In genomic region chr2:238813109-238813508, GRCh38 we compare ENCODE assay signal across 23 cellular contexts. TPM values are rescaled to one million over a fixed set of nuclear protein-coding genes. Genes with fewer than 3 reads are reported as not detected.
DNase-seq lines count a peak whose midpoint lies in the region; ATAC-seq, FAIRE-seq and TF ChIP-seq lines count a peak whose summit lies in the region.
"Had no signal": no experiment of that assay in that cellular context is flagged by ENCODE, and none has a peak within 500 bp of the region (broad histone marks: within the 10 kb centered on the region; RNA-seq: fewer than 3 reads in every experiment).

No MANE protein-coding gene starts in this region.

- H3K4me1 Mint-ChIP-seq in H9, result peaks cover 10 to 13% of the 10 kb centered on the region in 2 experiments
- H3K4me1 Mint-ChIP-seq in osteocyte (ENCODE audit: unreplicated experiment), result no peaks in the 10 kb centered on the region
- H3K4me1 Mint-ChIP-seq: B cell had no signal

- H3K27ac Mint-ChIP-seq in H9 (no peak overlapping the region), osteocyte (ENCODE audit: unreplicated experiment) (no peak overlapping the region)
- H3K27ac Mint-ChIP-seq: B cell; CD4-positive, alpha-beta T cell; CD8-positive, alpha-beta T cell had no signal

- no peak overlapping the region for H3K56ac ChIP-seq in H9 (ENCODE audit: insufficient read length, low read depth, low read length)

- no peak overlapping the region for H4K91ac ChIP-seq in H9 (ENCODE audit: insufficient read length, low read depth, low read length)

- H3K14ac ChIP-seq in H9 (ENCODE audit: insufficient read depth, low read length), result no peak overlapping the region; the same call in 1 of the 2 replicates

- H3K36me3 Mint-ChIP-seq in H9 (ENCODE audit: insufficient read depth in 1 of 3, low read depth in 3 of 3) (peaks cover 4 to 12% (median 11%) of the 10 kb centered on the region in 3 experiments; a peak in 5 of 7 replicates), osteocyte (ENCODE audit: unreplicated experiment) (no peaks in the 10 kb centered on the region)
- H3K36me3 Mint-ChIP-seq: CD8-positive, alpha-beta T cell had no signal

- H3K4me2 ChIP-seq in HepG2 (ENCODE audit: low read depth, low read length), result no peak overlapping the region
- H3K4me2 ChIP-seq in H9 (ENCODE audit: insufficient read depth, insufficient read length, low read length), result no peak overlapping the region
- H3K4me2 ChIP-seq: A549 had no signal

- FAIRE-seq in HepG2 (lab: Jason Lieb, UNC), result no peak
- FAIRE-seq: A549, D721Med, GM12878, GM12892, GM19239 had no signal

- no peaks in the 10 kb centered on the region for H3K4me1 ChIP-seq in HepG2 (ENCODE audit: insufficient read depth, low read length)
- H3K4me1 ChIP-seq in right lobe of liver, result no peaks in the 10 kb centered on the region
- H3K4me1 ChIP-seq in H9 (ENCODE audit: insufficient read depth, low read length), result no peaks in the 10 kb centered on the region
- H3K4me1 ChIP-seq: A549, Caco-2 had no signal

- ATAC-seq in HepG2 (no peak), right lobe of liver (no peak)
- ATAC-seq: A549; CD8-positive, alpha-beta T cell; GM12878 had no signal

- H2BK12ac ChIP-seq in H9 (ENCODE audit: insufficient read length, low read depth, low read length), result no peak overlapping the region

- 37% methylated on average over 8 of the region's 8 CpGs for WGBS in HepG2 (ENCODE audit: low lambda C conversion rate)
- WGBS in right lobe of liver (ENCODE audit: insufficient coverage, low coverage, low lambda C conversion rate, missing lambda C conversion rate), result 60% methylated on average over 5 of the region's 8 CpGs
- no CpG with 5 or more reads among the region's 8 CpGs for WGBS in H9 (ENCODE audit: extremely low coverage, insufficient read length, low lambda C conversion rate)

- POLR2A ChIA-PET in HepG2 (lab: Yijun Ruan, JAX), result no interaction called here

- TF ChIP-seq CTCF in HepG2 (CRISPR knock-in tag; IDR thresholded peaks at IDR 0.05) (no peak), right lobe of liver (IDR thresholded peaks at IDR 0.05) (no peak), H9 (conservative IDR thresholded peaks at IDR 0.05) (no peak), osteocyte (IDR thresholded peaks at IDR 0.05) (no peak), GM13977 (IDR thresholded peaks at IDR 0.05; ENCODE audit: extremely low read depth, insufficient read depth, missing control alignments) (no peak)

- H3K9me3 ChIP-seq in HepG2 (ENCODE audit: low read length) (peaks cover 15% of the 10 kb centered on the region), right lobe of liver (no peaks in the 10 kb centered on the region), H9 (ENCODE audit: control insufficient read depth, low read depth, low read length) (no peaks in the 10 kb centered on the region)
- H3K9me3 ChIP-seq: Caco-2 had no signal

- H3K4me3 Mint-ChIP-seq in H9, result no peak overlapping the region
- H3K4me3 Mint-ChIP-seq in osteocyte (ENCODE audit: unreplicated experiment), result no peak overlapping the region
- H3K4me3 Mint-ChIP-seq: B cell; CD4-positive, alpha-beta T cell; CD8-positive, alpha-beta T cell had no signal

- no peaks in the 10 kb centered on the region for H3K79me1 ChIP-seq in H9 (ENCODE audit: insufficient read depth, low read depth, low read length, poor library complexity, severe bottlenecking)

- no peak overlapping the region for H2AFZ ChIP-seq in HepG2 (ENCODE audit: low read length)
- H2AFZ ChIP-seq in H9 (ENCODE audit: low read length), result no peak overlapping the region

- H3K4me3 ChIP-seq in HepG2 (replicated peaks in 1 of 3; ENCODE audit: insufficient read depth in 1 of 3, low read depth in 2 of 3, low read length in 3 of 3), result no peak overlapping the region
- H3K4me3 ChIP-seq in right lobe of liver, result no peak overlapping the region
- H3K4me3 ChIP-seq: A549, GM12878 had no signal

- TF ChIP-seq EP300 in HepG2 (IDR thresholded peaks at IDR 0.05; ENCODE audit: low read depth in 2 of 2, low read length in 2 of 2), result no peak
- no peak for TF ChIP-seq EP300 in HepG2 (CRISPR knock-in tag; IDR thresholded peaks at IDR 0.05; ENCODE audit: borderline replicate concordance)

- no peak for TF ChIP-seq POLR2A in HepG2 (IDR thresholded peaks at IDR 0.05; ENCODE audit: insufficient read depth in 1 of 2, low read depth in 2 of 2, low read length in 2 of 2)
- TF ChIP-seq POLR2A in right lobe of liver (IDR thresholded peaks at IDR 0.05), result no peak

- H3K23ac ChIP-seq in H9 (ENCODE audit: insufficient read length, low read depth, low read length), result no peak overlapping the region

- no peak for TF ChIP-seq RAD21 in HepG2 (CRISPR knock-in tag; IDR thresholded peaks at IDR 0.05)

- H4K20me1 ChIP-seq in HepG2 (ENCODE audit: insufficient read depth, low read length) (no peaks in the 10 kb centered on the region), H9 (ENCODE audit: control insufficient read depth, insufficient read depth, insufficient read length) (peaks cover 2% of the 10 kb centered on the region)

- no peak overlapping the region for H2BK120ac ChIP-seq in H9 (ENCODE audit: low read depth, low read length, poor library complexity, severe bottlenecking)

- H2BK20ac ChIP-seq in H9 (ENCODE audit: low read depth, low read length, poor library complexity, severe bottlenecking), result no peak overlapping the region

- in situ Hi-C loops in HepG2 (cut with HindIII; ENCODE audit: extremely low pct_ligation_motif_present, low pct_unique_long_range_greater_than_20kb) (no loop called here), GM13977 (cut with MboI; ENCODE audit: low pct_unique_long_range_greater_than_20kb, low sequenced_read_pairs, unreplicated experiment) (no loop called here)

- DNase-seq in HepG2 (ENCODE audit: low spot score) (no peak), right lobe of liver (no peak), H9 (peak; percentile 14), MV-4-11 (lab: John Stamatoyannopoulos, UW) (peak; percentile 4), osteocyte (ENCODE audit: extremely low spot score, unreplicated experiment) (peak; percentile 63), dermis blood vessel endothelial cell (no peak), GM13977 (ENCODE audit: low spot score) (no peak), head of caudate nucleus (no peak)
- DNase-seq: AML-193; Caco-2; Calu3; CD4-positive, alpha-beta T cell; CD8-positive, alpha-beta T cell; DMS79 treated with DMSO at 0.1 percent for 48 hours; GDM1 had no signal

- H3K27me3 ChIP-seq in HepG2 (ENCODE audit: control insufficient read depth in 1 of 2, insufficient read depth in 2 of 2, low read length in 2 of 2) (peaks cover 8 to 60% of the 10 kb centered on the region in 2 experiments), right lobe of liver (no peaks in the 10 kb centered on the region), H9 (ENCODE audit: insufficient read depth, low read length) (no peaks in the 10 kb centered on the region)

- H3K9me3 Mint-ChIP-seq in H9, result peaks cover 33 to 36% of the 10 kb centered on the region in 2 experiments
- peaks cover 11% of the 10 kb centered on the region for H3K9me3 Mint-ChIP-seq in osteocyte (ENCODE audit: unreplicated experiment)

- H3K36me3 ChIP-seq in HepG2 (replicated peaks in 1 of 2; ENCODE audit: control insufficient read depth in 1 of 2, insufficient read depth in 2 of 2, low read length in 2 of 2), result no peaks in the 10 kb centered on the region
- no peaks in the 10 kb centered on the region for H3K36me3 ChIP-seq in right lobe of liver

- H3T11ph ChIP-seq in H9 (ENCODE audit: low read length), result no peak overlapping the region

- H3K27me3 Mint-ChIP-seq in H9 (ENCODE audit: low read depth) (peaks cover 46% of the 10 kb centered on the region), osteocyte (ENCODE audit: unreplicated experiment) (peaks cover 24% of the 10 kb centered on the region)

- no TSS peak for BruUV-seq in HepG2 (replicated peaks; lab: Mats Ljungman, UMichigan)

- no peaks in the 10 kb centered on the region for H3K23me2 ChIP-seq in H9 (ENCODE audit: insufficient read length, low read depth, low read length, poor library complexity, severe bottlenecking)

- CTCF ChIA-PET in HepG2 (lab: Yijun Ruan, JAX; ENCODE audit: low intra/inter-chr PET ratio, low total read pairs), result no interaction called here

- intact Hi-C loops in HepG2 (cut with micrococcal nuclease; ENCODE audit: unreplicated experiment) (no loop called here), right lobe of liver (cut with DNase I) (no loop called here), head of caudate nucleus (cut with DNase I) (no loop called here)

- no peak overlapping the region for H4K8ac ChIP-seq in H9 (replicated peaks; ENCODE audit: insufficient read length, low read depth, low read length)

- no peak overlapping the region for H3K4ac ChIP-seq in H9 (ENCODE audit: low read depth, low read length)

- no peak overlapping the region for H3K9ac ChIP-seq in HepG2 (ENCODE audit: insufficient read depth, low read depth, low read length)
- no peak overlapping the region for H3K9ac ChIP-seq in H9 (ENCODE audit: extremely low read depth, insufficient read length, low read length)

- H2AK5ac ChIP-seq in H9 (ENCODE audit: insufficient read length, low read length), result no peak overlapping the region

- H2BK5ac ChIP-seq in H9 (ENCODE audit: insufficient read length, low read length), result no peak overlapping the region

- H3K18ac ChIP-seq in H9 (ENCODE audit: insufficient read length, low read depth, low read length), result no peak overlapping the region

- H2BK15ac ChIP-seq in H9 (ENCODE audit: low read depth, low read length), result no peak overlapping the region

- no peak overlapping the region for H4K5ac ChIP-seq in H9 (ENCODE audit: insufficient read length, low read depth, low read length)

- no peak overlapping the region for H3K27ac ChIP-seq in HepG2 (ENCODE audit: extremely low read length, insufficient read depth, low read length)
- H3K27ac ChIP-seq in right lobe of liver, result no peak overlapping the region
- no peak overlapping the region for H3K27ac ChIP-seq in H9 (ENCODE audit: insufficient read length, low read depth, low read length)
- H3K27ac ChIP-seq: 22Rv1, A549, C4-2B had no signal

- H3K79me2 ChIP-seq in HepG2 (ENCODE audit: insufficient read depth, low read length), result no peaks in the 10 kb centered on the region
- H3K79me2 ChIP-seq in H9 (ENCODE audit: insufficient read depth, low read length), result no peaks in the 10 kb centered on the region

RNA-seq across cellular contexts. Expression of gene TWIST2, which starts 34.8 kb away (rescaled TPM):
- total RNA-seq in HepG2 (2016; rRNA removed; fragmentation: Illumina TruSeq; extraction: Trizol), result 0.11 TPM in 1 of 2 replicates, not detected in the other
- total RNA-seq in HepG2 (2016; cell fraction: cytosol; rRNA removed; fragmentation: Illumina TruSeq; extraction: Trizol; ENCODE audit: low read depth), result 0.18 and 0.20 TPM in 2 replicates
- total RNA-seq in HepG2 (2016; cell fraction: insoluble cytoplasmic fraction; rRNA removed; fragmentation: Illumina TruSeq; extraction: Trizol), result not detected in 2 replicates
- total RNA-seq in HepG2 (2016; cell fraction: membrane; rRNA removed; fragmentation: Illumina TruSeq; extraction: Trizol), result 0.21 and 0.25 TPM in 2 replicates
- total RNA-seq in HepG2 (2016; cell fraction: nucleus; rRNA removed; fragmentation: Illumina TruSeq; extraction: Trizol), result not detected in 2 replicates
- 0.08 and 0.09 TPM in 2 replicates for polyA plus RNA-seq in HepG2 (2011; rRNA removed)
- 0.10 and 0.34 TPM in 2 replicates for polyA plus RNA-seq in HepG2 (2011; cell fraction: cytosol; rRNA removed)
- 0.21 TPM in 1 of 2 replicates, not detected in the other for polyA plus RNA-seq in HepG2 (2011; cell fraction: nucleus; rRNA removed)
- polyA plus RNA-seq in HepG2 (2012), result 0.09 TPM in 1 of 2 replicates, not detected in the other
- 0.21 and 0.36 TPM in 2 replicates for polyA plus RNA-seq in HepG2 (2016; cell fraction: cytosol; fragmentation: Illumina TruSeq; extraction: Trizol; ENCODE audit: low read depth)
- not detected in 2 replicates for polyA plus RNA-seq in HepG2 (2016; cell fraction: insoluble cytoplasmic fraction; fragmentation: Illumina TruSeq; extraction: Trizol; ENCODE audit: low read depth)
- 0.12 TPM in 1 of 2 replicates, not detected in the other for polyA plus RNA-seq in HepG2 (2016; cell fraction: membrane; fragmentation: Illumina TruSeq; extraction: Trizol; ENCODE audit: low read depth)
- polyA plus RNA-seq in HepG2 (2016; cell fraction: nucleus; fragmentation: Illumina TruSeq; extraction: Trizol; ENCODE audit: insufficient read depth, low read depth), result not detected in 2 replicates
- 0.32 and 4.4 TPM in 2 replicates for polyA minus RNA-seq in HepG2 (2011; rRNA and poly(A)+ RNA removed; ENCODE audit: low replicate concordance)
- polyA minus RNA-seq in HepG2 (2011; cell fraction: cytosol; rRNA and poly(A)+ RNA removed), result not detected in 2 replicates
- 0.37 and 0.39 TPM in 2 replicates for polyA minus RNA-seq in HepG2 (2011; cell fraction: nucleus; rRNA and poly(A)+ RNA removed)
- under 1 TPM in 3 of 6 experiments, not detected in 3; 0.15 to 0.56 (median 0.18) TPM for total RNA-seq in right lobe of liver
- total RNA-seq in H9 (2021), result 0.22 and 0.33 TPM in 2 replicates
- total RNA-seq in osteocyte, result 6.0 and 6.3 TPM in 2 replicates
- 0.56 TPM in 1 of 2 replicates, not detected in the other for total RNA-seq in dermis blood vessel endothelial cell
- total RNA-seq: B cell; Caco-2; Calu3; CD4-positive, alpha-beta T cell; CD8-positive, alpha-beta T cell; GM12878 had no signal
- polyA plus RNA-seq: GM12878 had no signal

Comparison
In these comparisons a context has a peak if more than half of its experiments do, and no peak if none do; other contexts are left out.
1. DNase-seq: peak in H9 (single experiment), MV-4-11 (single experiment) and osteocyte (single experiment); none in HepG2 (single experiment), right lobe of liver (0 of 3), dermis blood vessel endothelial cell (single experiment), GM13977 (single experiment) and head of caudate nucleus (0 of 42).